8 cellular contexts compared by ENCODE assay signal in genomic region chr4:151099976-151100417, GRCh38. TPM values are rescaled to one million over a fixed set of nuclear protein-coding genes. Genes with fewer than 3 reads are reported as not detected.
A peak's percentile ranks its signal among the peaks of the same experiment; 100 is the strongest.
DNase-seq lines count a peak whose midpoint lies in the region; ATAC-seq, FAIRE-seq and TF ChIP-seq lines count a peak whose summit lies in the region.

No MANE protein-coding gene starts in this region.

- no peak for TF ChIP-seq RAD21 in K562 (CRISPR knock-in tag; conservative IDR thresholded peaks at IDR 0.05 in 1 of 2, IDR thresholded peaks at IDR 0.05 in 1 of 2)

- peak overlapping the region; percentile 99 for H3K27ac Mint-ChIP-seq in stimulated activated memory B cell treated with anti-CD40 and anti-IgM and Interleukin-4, amounts not matched to agents 10 μg/mL and 1 μg/mL and 100 μg/mL, for 72 hours

- TF ChIP-seq POLR2A in K562 (conservative IDR thresholded peaks at IDR 0.05) = no peak

- H3K36me3 ChIP-seq in HUES6 (ENCODE audit: control insufficient read depth, insufficient read depth, low read length) = peaks cover 54% of the 10 kb centered on the region
- H3K36me3 ChIP-seq in K562 (ENCODE audit: control insufficient read depth, insufficient read depth, low read length) = peaks cover 52% of the 10 kb centered on the region

- peak overlapping the region; percentile 95 for H3K4me3 ChIP-seq in HUES6 (ENCODE audit: low read depth, low read length)
- H3K4me3 ChIP-seq in K562 = peak overlapping the region; percentile 85

- H3K36me3 Mint-ChIP-seq in stimulated activated memory B cell treated with anti-CD40 and anti-IgM and Interleukin-4, amounts not matched to agents 10 μg/mL and 1 μg/mL and 100 μg/mL, for 72 hours = peaks cover 38% of the 10 kb centered on the region

- intact Hi-C loops in K562 (cut with micrococcal nuclease) = loop anchor here (5.0 kb wide), 1 partner anchor 88 kb away; no protein-coding TSS in a partner anchor

- in situ Hi-C loops in K562 (cut with MboI) = no loop called here

- peak overlapping the region; percentile 52; the same call in 1 of the 2 replicates for H2AFZ ChIP-seq in K562 (ENCODE audit: low read depth, low read length)

- H3K9me3 ChIP-seq in HUES6 (ENCODE audit: control insufficient read depth, insufficient read depth, low read depth, low read length) = no peaks in the 10 kb centered on the region
- H3K9me3 ChIP-seq in K562 (replicated peaks; ENCODE audit: control insufficient read depth, insufficient read depth, low read depth, low read length) = no peaks in the 10 kb centered on the region; the same call in 1 of the 2 replicates

- no peaks in the 10 kb centered on the region for H3K9me1 ChIP-seq in K562 (ENCODE audit: control insufficient read depth, insufficient read depth, low read length)

- peak overlapping the region; percentile 94 for H3K4me3 Mint-ChIP-seq in stimulated activated memory B cell treated with anti-CD40 and anti-IgM and Interleukin-4, amounts not matched to agents 10 μg/mL and 1 μg/mL and 100 μg/mL, for 72 hours

- FAIRE-seq in K562 (lab: Jason Lieb, UNC) = peak; percentile 58

- peak overlapping the region; percentile 95 for H3K27ac ChIP-seq in HUES6 (ENCODE audit: low read depth, low read length)
- H3K27ac ChIP-seq in K562 (ENCODE audit: extremely low read depth, low read depth, low read length) = peak overlapping the region; percentile 89

- no peaks in the 10 kb centered on the region for H3K27me3 Mint-ChIP-seq in stimulated activated memory B cell treated with anti-CD40 and anti-IgM and Interleukin-4, amounts not matched to agents 10 μg/mL and 1 μg/mL and 100 μg/mL, for 72 hours

- WGBS in K562 (ENCODE audit: insufficient coverage, low coverage, missing lambda C conversion rate) = under 1% methylated on average over 13 of the region's 13 CpGs

- TF ChIP-seq EP300 in K562 (IDR thresholded peaks at IDR 0.05; ENCODE audit: low read length) = no peak

- peak; percentile 4 for ATAC-seq in GM18867 (IDR thresholded peaks at IDR 0.05; ENCODE audit: unreplicated experiment)
- ATAC-seq in K562 = peak; percentile 56
- peak; percentile 0 for ATAC-seq in stimulated activated memory B cell treated with anti-CD40 and anti-IgM and Interleukin-4, amounts not matched to agents 10 μg/mL and 1 μg/mL and 100 μg/mL, for 72 hours

- DNase-seq in K562 (ENCODE audit: extremely low read depth in 1 of 4, low spot score in 3 of 4) (peak in 1 of 4 experiments; percentile 31), iPS-NIHi11 (ENCODE audit: low spot score) (peak; percentile 11), NCI-H1694 (lab: John Stamatoyannopoulos, UW) (no peak)
- DNase-seq in activated effector memory CD4-positive, alpha-beta T cell treated with anti-CD3 and anti-CD28 coated beads, Interleukin-2, amount 50 U/mL, for 16 hours = no peak
- DNase-seq in activated CD4-positive, alpha-beta T cell treated with anti-CD3 and anti-CD28 coated beads, Interleukin-2, amount 50 U/mL, for 4 hours = no peak

- POLR2A ChIA-PET in K562 (lab: Yijun Ruan, JAX) = interaction anchor here (0.7 to 4.1 kb wide), 4 partner anchors 10 to 781 kb away, joined by 3 to 22 read pairs (median 3); no protein-coding TSS in a partner anchor

- H4K20me1 ChIP-seq in K562 (replicated peaks; ENCODE audit: control insufficient read depth, insufficient read depth, low read length) = peaks cover 15% of the 10 kb centered on the region; the same call in 1 of the 2 replicates

- no peak for TF ChIP-seq CTCF in K562 (IDR thresholded peaks at IDR 0.05 in 2 of 3, conservative IDR thresholded peaks at IDR 0.05 in 1 of 3; ENCODE audit: insufficient read depth in 2 of 3, low read depth in 1 of 3, low read length in 3 of 3)

- peaks cover 44% of the 10 kb centered on the region for H3K4me1 Mint-ChIP-seq in stimulated activated memory B cell treated with anti-CD40 and anti-IgM and Interleukin-4, amounts not matched to agents 10 μg/mL and 1 μg/mL and 100 μg/mL, for 72 hours

- CTCF ChIA-PET in K562 (lab: Yijun Ruan, JAX; ENCODE audit: low intra/inter-chr PET ratio) = no interaction called here

- H3K9ac ChIP-seq in HUES6 (ENCODE audit: low read length) (peak overlapping the region; percentile 99), K562 (ENCODE audit: insufficient read depth in 1 of 2, low read depth in 2 of 2, low read length in 2 of 2) (peak overlapping the region; percentile 99)

- peaks cover 48% of the 10 kb centered on the region for H3K79me2 ChIP-seq in K562 (ENCODE audit: control insufficient read depth, insufficient read depth, low read length)

- BruUV-seq in K562 (replicated peaks; lab: Mats Ljungman, UMichigan) = TSS peak; percentile 49

- H3K9me3 Mint-ChIP-seq in stimulated activated memory B cell treated with anti-CD40 and anti-IgM and Interleukin-4, amounts not matched to agents 10 μg/mL and 1 μg/mL and 100 μg/mL, for 72 hours = no peaks in the 10 kb centered on the region

- H3K4me1 ChIP-seq in HUES6 (ENCODE audit: control insufficient read depth, insufficient read depth, low read length) (peaks cover 9% of the 10 kb centered on the region), K562 (replicated peaks in 1 of 2; ENCODE audit: control insufficient read depth in 2 of 2, insufficient read depth in 2 of 2, low read length in 2 of 2) (peaks cover 7 to 8% of the 10 kb centered on the region in 2 experiments; a peak in 3 of 5 replicates)

- no peaks in the 10 kb centered on the region for H3K27me3 ChIP-seq in HUES6 (ENCODE audit: control insufficient read depth, insufficient read depth, low read length)
- H3K27me3 ChIP-seq in K562 (ENCODE audit: control insufficient read depth in 2 of 2, insufficient read depth in 2 of 2, low read length in 2 of 2) = no peaks in the 10 kb centered on the region

- peak overlapping the region; percentile 100 for H3K4me2 ChIP-seq in K562 (ENCODE audit: insufficient read depth, low read length)

TF ChIP-seq in K562, 482 proteins besides CTCF, POLR2A, EP300 and RAD21 (continues in another document):
- TF ChIP-seq U2AF2 (optimal IDR thresholded peaks at IDR 0.05; ENCODE audit: low read depth, low read length) (no peak), RBFOX2 (IDR thresholded peaks at IDR 0.05; ENCODE audit: low read depth, low read length) (0 out of 2 replicates have a peak, but pooled peaks have one; percentile 24), ZFX (CRISPR knock-in tag; IDR thresholded peaks at IDR 0.05) (peak; percentile 72; the same call in 1 of the 2 replicates), RB1 (IDR thresholded peaks at IDR 0.05; ENCODE audit: low read depth) (no peak), SRF (CRISPR knock-in tag; IDR thresholded peaks at IDR 0.05) (0 out of 4 replicates have a peak, but pooled peaks of 1 of the 2 experiments have one; percentile 1), HBP1 (CRISPR knock-in tag; IDR thresholded peaks at IDR 0.05) (no peak), DEAF1 (CRISPR knock-in tag; IDR thresholded peaks at IDR 0.05) (0 out of 2 replicates have a peak, but pooled peaks have one; percentile 6), LCOR (CRISPR knock-in tag; IDR thresholded peaks at IDR 0.05) (no peak)

RNA-seq across cellular contexts. Expression of gene RPS3A, which starts 0.6 kb away (rescaled TPM):
- total RNA-seq in K562 (2011; cell fraction: chromatin; rRNA removed; ENCODE audit: low replicate concordance) = 296 and 420 TPM in 2 replicates
- 433 and 451 TPM in 2 replicates for total RNA-seq in K562 (2011; cell fraction: nucleolus; rRNA removed)
- total RNA-seq in K562 (2011; cell fraction: nucleoplasm; rRNA removed) = 773 and 1,562 TPM in 2 replicates
- total RNA-seq in K562 (2014; rRNA removed) (1,793 and 2,102 TPM in 2 replicates), K562 (2014; rRNA removed; fragmentation: Illumina TruSeq; extraction: Trizol) (3,891 and 4,298 TPM in 2 replicates), K562 (2015; rRNA removed; fragmentation: Illumina TruSeq; extraction: Trizol) (2,923 and 3,036 TPM in 2 replicates), K562 (2021) (2,407 and 2,649 TPM in 2 replicates)
- polyA plus RNA-seq in K562 (2011; rRNA removed) (4,895 and 5,488 TPM in 2 replicates), K562 (2014; fragmentation: Illumina TruSeq; extraction: Trizol) (2,678 and 2,756 TPM in 2 replicates), K562 (2014; fragmentation: Nextera tagmentation; extraction: Ambion mirVana) (1,000 to 10,000 TPM; 3,558 to 3,768 TPM), K562 (2014; rRNA removed) (2,761 and 3,554 TPM in 2 replicates)
- polyA plus RNA-seq in K562 (2011; cell fraction: cytosol; rRNA removed) = 887 and 2,354 TPM in 2 replicates
- 570 and 1,423 TPM in 2 replicates for polyA plus RNA-seq in K562 (2011; cell fraction: nucleus; rRNA removed)
- 2,139 and 3,584 TPM in 2 replicates for polyA plus RNA-seq in K562 (2012)
- 1,733 and 2,092 TPM in 2 replicates for polyA minus RNA-seq in K562 (2011; rRNA and poly(A)+ RNA removed)
- 660 and 683 TPM in 2 replicates for polyA minus RNA-seq in K562 (2011; cell fraction: cytosol; rRNA and poly(A)+ RNA removed)
- 140 and 302 TPM in 2 replicates for polyA minus RNA-seq in K562 (2011; cell fraction: nucleus; rRNA and poly(A)+ RNA removed)

Comparison
In these comparisons a context has a peak if more than half of its experiments do, and no peak if none do; other contexts are left out.
1. ATAC-seq: peak in every context shown above with its lines; median percentile 56 in K562; 4 in GM18867; 0 in stimulated activated memory B cell treated with anti-CD40 and anti-IgM and Interleukin-4, amounts not matched to agents 10 μg/mL and 1 μg/mL and 100 μg/mL, for 72 hours.